ENCODE assay signal across 1 cellular context in the genomic region with DNA sequence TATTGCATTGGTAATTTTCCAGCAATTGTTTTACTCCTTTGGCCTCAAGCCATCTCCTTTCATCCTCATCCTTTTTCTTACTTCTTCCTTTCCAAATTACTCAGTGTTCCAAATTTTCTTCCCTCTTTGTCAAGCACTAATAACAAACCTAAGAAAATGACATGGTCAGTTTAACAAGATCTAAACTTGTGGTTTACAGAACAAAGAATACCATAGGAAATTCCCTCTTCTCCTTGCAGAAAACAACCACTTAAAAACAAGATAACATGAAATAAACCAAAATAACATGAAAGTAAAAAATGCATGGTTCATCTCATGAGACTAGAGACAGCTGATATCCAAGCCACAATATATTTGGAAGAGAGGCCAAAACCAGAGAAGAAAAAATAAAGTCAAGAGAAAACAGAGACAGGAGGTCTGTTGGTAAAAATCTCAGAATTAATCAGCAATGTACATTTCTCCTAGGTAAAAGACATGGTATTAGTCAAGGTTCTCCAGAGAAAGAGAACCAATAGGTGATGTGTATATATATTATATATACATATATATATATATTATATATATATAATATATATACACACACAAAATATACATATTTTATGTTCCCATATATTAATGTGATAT.
TF ChIP-seq lines count a peak whose summit lies in the region.

No MANE protein-coding gene starts in this region.

TF ChIP-seq in GM12878, 131 proteins besides CTCF, POLR2A, EP300 and RAD21 (continued from another document and continues in another):
- TF ChIP-seq WRNIP1 (IDR thresholded peaks at IDR 0.05; ENCODE audit: borderline replicate concordance, low read depth, low read length) (no peak), SIX5 (IDR thresholded peaks at IDR 0.05; ENCODE audit: low read depth, low read length, severe bottlenecking) (no peak), CREB1 (IDR thresholded peaks at IDR 0.05; ENCODE audit: low read depth) (no peak), ASH2L (IDR thresholded peaks at IDR 0.05; ENCODE audit: borderline replicate concordance, low read depth) (no peak), SMAD1 (IDR thresholded peaks at IDR 0.05; ENCODE audit: low read depth, partially characterized antibody) (no peak), TCF7 (IDR thresholded peaks at IDR 0.05; ENCODE audit: borderline replicate concordance) (peak; percentile 59; the same call in 1 of the 2 replicates), CREM (IDR thresholded peaks at IDR 0.05; ENCODE audit: low read depth) (no peak), KDM1A (IDR thresholded peaks at IDR 0.05; ENCODE audit: borderline replicate concordance) (no peak), SRF (IDR thresholded peaks at IDR 0.05; ENCODE audit: low read depth in 2 of 2, low read length in 2 of 2) (no peak), NFIC (IDR thresholded peaks at IDR 0.05; ENCODE audit: low read depth, low read length) (peak; percentile 61), SREBF1 (IDR thresholded peaks at IDR 0.05; ENCODE audit: low read length) (no peak), IKZF2 (IDR thresholded peaks at IDR 0.05) (peak; percentile 69 to 72), CHD2 (IDR thresholded peaks at IDR 0.05; ENCODE audit: borderline replicate concordance, low read depth, low read length) (no peak), TCF12 (IDR thresholded peaks at IDR 0.05; ENCODE audit: low read depth, low read length) (no peak), RELA (IDR thresholded peaks at IDR 0.05; ENCODE audit: borderline replicate concordance, partially characterized antibody) (no peak), POLR2AphosphoS5 (IDR thresholded peaks at IDR 0.05; ENCODE audit: low read length) (no peak), KLF5 (IDR thresholded peaks at IDR 0.05; ENCODE audit: partially characterized antibody) (no peak), JUNB (IDR thresholded peaks at IDR 0.05) (peak; percentile 59), JUND (IDR thresholded peaks at IDR 0.05; ENCODE audit: low read depth, low read length) (no peak), ATF7 (IDR thresholded peaks at IDR 0.05; ENCODE audit: low read depth) (no peak), CHD1 (IDR thresholded peaks at IDR 0.05; ENCODE audit: low read depth, low read length) (no peak), STAT1 (conservative IDR thresholded peaks at IDR 0.05) (no peak), ZBED1 (IDR thresholded peaks at IDR 0.05; ENCODE audit: borderline replicate concordance) (no peak), SIN3A (IDR thresholded peaks at IDR 0.05; ENCODE audit: low read depth, low read length) (no peak), KAT2A (conservative IDR thresholded peaks at IDR 0.05; ENCODE audit: control insufficient read depth, low read depth, low read length) (no peak)
- TF ChIP-seq, protein P1, sequence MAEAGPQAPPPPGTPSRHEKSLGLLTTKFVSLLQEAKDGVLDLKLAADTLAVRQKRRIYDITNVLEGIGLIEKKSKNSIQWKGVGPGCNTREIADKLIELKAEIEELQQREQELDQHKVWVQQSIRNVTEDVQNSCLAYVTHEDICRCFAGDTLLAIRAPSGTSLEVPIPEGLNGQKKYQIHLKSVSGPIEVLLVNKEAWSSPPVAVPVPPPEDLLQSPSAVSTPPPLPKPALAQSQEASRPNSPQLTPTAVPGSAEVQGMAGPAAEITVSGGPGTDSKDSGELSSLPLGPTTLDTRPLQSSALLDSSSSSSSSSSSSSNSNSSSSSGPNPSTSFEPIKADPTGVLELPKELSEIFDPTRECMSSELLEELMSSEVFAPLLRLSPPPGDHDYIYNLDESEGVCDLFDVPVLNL (IDR thresholded peaks at IDR 0.05; ENCODE audit: low read depth, low read length), result no peak
- TF ChIP-seq, protein P2, sequence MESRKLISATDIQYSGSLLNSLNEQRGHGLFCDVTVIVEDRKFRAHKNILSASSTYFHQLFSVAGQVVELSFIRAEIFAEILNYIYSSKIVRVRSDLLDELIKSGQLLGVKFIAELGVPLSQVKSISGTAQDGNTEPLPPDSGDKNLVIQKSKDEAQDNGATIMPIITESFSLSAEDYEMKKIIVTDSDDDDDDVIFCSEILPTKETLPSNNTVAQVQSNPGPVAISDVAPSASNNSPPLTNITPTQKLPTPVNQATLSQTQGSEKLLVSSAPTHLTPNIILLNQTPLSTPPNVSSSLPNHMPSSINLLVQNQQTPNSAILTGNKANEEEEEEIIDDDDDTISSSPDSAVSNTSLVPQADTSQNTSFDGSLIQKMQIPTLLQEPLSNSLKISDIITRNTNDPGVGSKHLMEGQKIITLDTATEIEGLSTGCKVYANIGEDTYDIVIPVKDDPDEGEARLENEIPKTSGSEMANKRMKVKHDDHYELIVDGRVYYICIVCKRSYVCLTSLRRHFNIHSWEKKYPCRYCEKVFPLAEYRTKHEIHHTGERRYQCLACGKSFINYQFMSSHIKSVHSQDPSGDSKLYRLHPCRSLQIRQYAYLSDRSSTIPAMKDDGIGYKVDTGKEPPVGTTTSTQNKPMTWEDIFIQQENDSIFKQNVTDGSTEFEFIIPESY (IDR thresholded peaks at IDR 0.05), result no peak
- TF ChIP-seq, protein P3, sequence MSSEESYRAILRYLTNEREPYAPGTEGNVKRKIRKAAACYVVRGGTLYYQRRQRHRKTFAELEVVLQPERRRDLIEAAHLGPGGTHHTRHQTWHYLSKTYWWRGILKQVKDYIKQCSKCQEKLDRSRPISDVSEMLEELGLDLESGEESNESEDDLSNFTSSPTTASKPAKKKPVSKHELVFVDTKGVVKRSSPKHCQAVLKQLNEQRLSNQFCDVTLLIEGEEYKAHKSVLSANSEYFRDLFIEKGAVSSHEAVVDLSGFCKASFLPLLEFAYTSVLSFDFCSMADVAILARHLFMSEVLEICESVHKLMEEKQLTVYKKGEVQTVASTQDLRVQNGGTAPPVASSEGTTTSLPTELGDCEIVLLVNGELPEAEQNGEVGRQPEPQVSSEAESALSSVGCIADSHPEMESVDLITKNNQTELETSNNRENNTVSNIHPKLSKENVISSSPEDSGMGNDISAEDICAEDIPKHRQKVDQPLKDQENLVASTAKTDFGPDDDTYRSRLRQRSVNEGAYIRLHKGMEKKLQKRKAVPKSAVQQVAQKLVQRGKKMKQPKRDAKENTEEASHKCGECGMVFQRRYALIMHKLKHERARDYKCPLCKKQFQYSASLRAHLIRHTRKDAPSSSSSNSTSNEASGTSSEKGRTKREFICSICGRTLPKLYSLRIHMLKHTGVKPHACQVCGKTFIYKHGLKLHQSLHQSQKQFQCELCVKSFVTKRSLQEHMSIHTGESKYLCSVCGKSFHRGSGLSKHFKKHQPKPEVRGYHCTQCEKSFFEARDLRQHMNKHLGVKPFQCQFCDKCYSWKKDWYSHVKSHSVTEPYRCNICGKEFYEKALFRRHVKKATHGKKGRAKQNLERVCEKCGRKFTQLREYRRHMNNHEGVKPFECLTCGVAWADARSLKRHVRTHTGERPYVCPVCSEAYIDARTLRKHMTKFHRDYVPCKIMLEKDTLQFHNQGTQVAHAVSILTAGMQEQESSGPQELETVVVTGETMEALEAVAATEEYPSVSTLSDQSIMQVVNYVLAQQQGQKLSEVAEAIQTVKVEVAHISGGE (CRISPR knock-in tag; IDR thresholded peaks at IDR 0.05), result no peak
- TF ChIP-seq, protein P4, sequence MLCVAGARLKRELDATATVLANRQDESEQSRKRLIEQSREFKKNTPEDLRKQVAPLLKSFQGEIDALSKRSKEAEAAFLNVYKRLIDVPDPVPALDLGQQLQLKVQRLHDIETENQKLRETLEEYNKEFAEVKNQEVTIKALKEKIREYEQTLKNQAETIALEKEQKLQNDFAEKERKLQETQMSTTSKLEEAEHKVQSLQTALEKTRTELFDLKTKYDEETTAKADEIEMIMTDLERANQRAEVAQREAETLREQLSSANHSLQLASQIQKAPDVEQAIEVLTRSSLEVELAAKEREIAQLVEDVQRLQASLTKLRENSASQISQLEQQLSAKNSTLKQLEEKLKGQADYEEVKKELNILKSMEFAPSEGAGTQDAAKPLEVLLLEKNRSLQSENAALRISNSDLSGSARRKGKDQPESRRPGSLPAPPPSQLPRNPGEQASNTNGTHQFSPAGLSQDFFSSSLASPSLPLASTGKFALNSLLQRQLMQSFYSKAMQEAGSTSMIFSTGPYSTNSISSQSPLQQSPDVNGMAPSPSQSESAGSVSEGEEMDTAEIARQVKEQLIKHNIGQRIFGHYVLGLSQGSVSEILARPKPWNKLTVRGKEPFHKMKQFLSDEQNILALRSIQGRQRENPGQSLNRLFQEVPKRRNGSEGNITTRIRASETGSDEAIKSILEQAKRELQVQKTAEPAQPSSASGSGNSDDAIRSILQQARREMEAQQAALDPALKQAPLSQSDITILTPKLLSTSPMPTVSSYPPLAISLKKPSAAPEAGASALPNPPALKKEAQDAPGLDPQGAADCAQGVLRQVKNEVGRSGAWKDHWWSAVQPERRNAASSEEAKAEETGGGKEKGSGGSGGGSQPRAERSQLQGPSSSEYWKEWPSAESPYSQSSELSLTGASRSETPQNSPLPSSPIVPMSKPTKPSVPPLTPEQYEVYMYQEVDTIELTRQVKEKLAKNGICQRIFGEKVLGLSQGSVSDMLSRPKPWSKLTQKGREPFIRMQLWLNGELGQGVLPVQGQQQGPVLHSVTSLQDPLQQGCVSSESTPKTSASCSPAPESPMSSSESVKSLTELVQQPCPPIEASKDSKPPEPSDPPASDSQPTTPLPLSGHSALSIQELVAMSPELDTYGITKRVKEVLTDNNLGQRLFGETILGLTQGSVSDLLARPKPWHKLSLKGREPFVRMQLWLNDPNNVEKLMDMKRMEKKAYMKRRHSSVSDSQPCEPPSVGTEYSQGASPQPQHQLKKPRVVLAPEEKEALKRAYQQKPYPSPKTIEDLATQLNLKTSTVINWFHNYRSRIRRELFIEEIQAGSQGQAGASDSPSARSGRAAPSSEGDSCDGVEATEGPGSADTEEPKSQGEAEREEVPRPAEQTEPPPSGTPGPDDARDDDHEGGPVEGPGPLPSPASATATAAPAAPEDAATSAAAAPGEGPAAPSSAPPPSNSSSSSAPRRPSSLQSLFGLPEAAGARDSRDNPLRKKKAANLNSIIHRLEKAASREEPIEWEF (IDR thresholded peaks at IDR 0.05; ENCODE audit: insufficient replicate concordance, low read depth, low read length), result no peak
- TF ChIP-seq, protein P5, sequence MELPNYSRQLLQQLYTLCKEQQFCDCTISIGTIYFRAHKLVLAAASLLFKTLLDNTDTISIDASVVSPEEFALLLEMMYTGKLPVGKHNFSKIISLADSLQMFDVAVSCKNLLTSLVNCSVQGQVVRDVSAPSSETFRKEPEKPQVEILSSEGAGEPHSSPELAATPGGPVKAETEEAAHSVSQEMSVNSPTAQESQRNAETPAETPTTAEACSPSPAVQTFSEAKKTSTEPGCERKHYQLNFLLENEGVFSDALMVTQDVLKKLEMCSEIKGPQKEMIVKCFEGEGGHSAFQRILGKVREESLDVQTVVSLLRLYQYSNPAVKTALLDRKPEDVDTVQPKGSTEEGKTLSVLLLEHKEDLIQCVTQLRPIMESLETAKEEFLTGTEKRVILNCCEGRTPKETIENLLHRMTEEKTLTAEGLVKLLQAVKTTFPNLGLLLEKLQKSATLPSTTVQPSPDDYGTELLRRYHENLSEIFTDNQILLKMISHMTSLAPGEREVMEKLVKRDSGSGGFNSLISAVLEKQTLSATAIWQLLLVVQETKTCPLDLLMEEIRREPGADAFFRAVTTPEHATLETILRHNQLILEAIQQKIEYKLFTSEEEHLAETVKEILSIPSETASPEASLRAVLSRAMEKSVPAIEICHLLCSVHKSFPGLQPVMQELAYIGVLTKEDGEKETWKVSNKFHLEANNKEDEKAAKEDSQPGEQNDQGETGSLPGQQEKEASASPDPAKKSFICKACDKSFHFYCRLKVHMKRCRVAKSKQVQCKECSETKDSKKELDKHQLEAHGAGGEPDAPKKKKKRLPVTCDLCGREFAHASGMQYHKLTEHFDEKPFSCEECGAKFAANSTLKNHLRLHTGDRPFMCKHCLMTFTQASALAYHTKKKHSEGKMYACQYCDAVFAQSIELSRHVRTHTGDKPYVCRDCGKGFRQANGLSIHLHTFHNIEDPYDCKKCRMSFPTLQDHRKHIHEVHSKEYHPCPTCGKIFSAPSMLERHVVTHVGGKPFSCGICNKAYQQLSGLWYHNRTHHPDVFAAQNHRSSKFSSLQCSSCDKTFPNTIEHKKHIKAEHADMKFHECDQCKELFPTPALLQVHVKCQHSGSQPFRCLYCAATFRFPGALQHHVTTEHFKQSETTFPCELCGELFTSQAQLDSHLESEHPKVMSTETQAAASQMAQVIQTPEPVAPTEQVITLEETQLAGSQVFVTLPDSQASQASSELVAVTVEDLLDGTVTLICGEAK (IDR thresholded peaks at IDR 0.05; ENCODE audit: borderline replicate concordance), result no peak
- TF ChIP-seq, protein P6, sequence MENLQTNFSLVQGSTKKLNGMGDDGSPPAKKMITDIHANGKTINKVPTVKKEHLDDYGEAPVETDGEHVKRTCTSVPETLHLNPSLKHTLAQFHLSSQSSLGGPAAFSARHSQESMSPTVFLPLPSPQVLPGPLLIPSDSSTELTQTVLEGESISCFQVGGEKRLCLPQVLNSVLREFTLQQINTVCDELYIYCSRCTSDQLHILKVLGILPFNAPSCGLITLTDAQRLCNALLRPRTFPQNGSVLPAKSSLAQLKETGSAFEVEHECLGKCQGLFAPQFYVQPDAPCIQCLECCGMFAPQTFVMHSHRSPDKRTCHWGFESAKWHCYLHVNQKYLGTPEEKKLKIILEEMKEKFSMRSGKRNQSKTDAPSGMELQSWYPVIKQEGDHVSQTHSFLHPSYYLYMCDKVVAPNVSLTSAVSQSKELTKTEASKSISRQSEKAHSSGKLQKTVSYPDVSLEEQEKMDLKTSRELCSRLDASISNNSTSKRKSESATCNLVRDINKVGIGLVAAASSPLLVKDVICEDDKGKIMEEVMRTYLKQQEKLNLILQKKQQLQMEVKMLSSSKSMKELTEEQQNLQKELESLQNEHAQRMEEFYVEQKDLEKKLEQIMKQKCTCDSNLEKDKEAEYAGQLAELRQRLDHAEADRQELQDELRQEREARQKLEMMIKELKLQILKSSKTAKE (IDR thresholded peaks at IDR 0.05; ENCODE audit: low read depth, poor library complexity, severe bottlenecking), result no peak
- TF ChIP-seq, protein P7, sequence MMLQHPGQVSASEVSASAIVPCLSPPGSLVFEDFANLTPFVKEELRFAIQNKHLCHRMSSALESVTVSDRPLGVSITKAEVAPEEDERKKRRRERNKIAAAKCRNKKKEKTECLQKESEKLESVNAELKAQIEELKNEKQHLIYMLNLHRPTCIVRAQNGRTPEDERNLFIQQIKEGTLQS (IDR thresholded peaks at IDR 0.05; ENCODE audit: borderline replicate concordance, extremely low read depth, low read depth, low read length), result no peak
- TF ChIP-seq, protein P8, sequence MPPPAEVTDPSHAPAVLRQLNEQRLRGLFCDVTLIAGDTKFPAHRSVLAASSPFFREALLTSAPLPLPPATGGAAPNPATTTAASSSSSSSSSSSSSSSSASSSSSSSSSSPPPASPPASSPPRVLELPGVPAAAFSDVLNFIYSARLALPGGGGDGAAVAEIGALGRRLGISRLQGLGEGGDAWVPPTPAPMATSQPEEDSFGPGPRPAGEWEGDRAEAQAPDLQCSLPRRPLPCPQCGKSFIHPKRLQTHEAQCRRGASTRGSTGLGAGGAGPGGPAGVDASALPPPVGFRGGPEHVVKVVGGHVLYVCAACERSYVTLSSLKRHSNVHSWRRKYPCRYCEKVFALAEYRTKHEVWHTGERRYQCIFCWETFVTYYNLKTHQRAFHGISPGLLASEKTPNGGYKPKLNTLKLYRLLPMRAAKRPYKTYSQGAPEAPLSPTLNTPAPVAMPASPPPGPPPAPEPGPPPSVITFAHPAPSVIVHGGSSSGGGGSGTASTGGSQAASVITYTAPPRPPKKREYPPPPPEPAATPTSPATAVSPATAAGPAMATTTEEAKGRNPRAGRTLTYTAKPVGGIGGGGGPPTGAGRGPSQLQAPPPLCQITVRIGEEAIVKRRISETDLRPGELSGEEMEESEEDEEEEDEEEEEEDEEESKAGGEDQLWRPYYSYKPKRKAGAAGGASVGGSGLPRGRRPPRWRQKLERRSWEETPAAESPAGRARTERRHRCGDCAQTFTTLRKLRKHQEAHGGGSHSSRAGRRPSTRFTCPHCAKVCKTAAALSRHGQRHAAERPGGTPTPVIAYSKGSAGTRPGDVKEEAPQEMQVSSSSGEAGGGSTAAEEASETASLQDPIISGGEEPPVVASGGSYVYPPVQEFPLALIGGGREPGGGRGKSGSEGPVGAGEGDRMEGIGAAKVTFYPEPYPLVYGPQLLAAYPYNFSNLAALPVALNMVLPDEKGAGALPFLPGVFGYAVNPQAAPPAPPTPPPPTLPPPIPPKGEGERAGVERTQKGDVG (CRISPR knock-in tag; IDR thresholded peaks at IDR 0.05), result no peak
